Comparison of ENCODE assay signal across 17 cellular contexts in genomic region chr1:3011127-3011526, GRCh38. TPM values are rescaled to one million over a fixed set of nuclear protein-coding genes. Genes with fewer than 3 reads are reported as not detected.
DNase-seq lines count a peak whose midpoint lies in the region; ATAC-seq and TF ChIP-seq lines count a peak whose summit lies in the region.
"Had no signal": no experiment of that assay in that cellular context is flagged by ENCODE, and none has a peak within 500 bp of the region (broad histone marks: within the 10 kb centered on the region; RNA-seq: fewer than 3 reads in every experiment).

No MANE protein-coding gene starts in this region.

- H2BK12ac ChIP-seq in neuronal stem cell (ENCODE audit: low read length): no peak overlapping the region

- no peak overlapping the region for H3K27ac Mint-ChIP-seq in natural killer cell treated with Interleukin-12 subunit alpha and Interleukin-12 subunit beta and Interleukin-15 and Interleukin-18, amount 100 ng/mL, for 72 hours
- no peak overlapping the region for H3K27ac Mint-ChIP-seq in natural killer cell
- H3K27ac Mint-ChIP-seq: GM23338 had no signal

- H3K23ac ChIP-seq in neuronal stem cell (ENCODE audit: low read depth, low read length, poor library complexity): no peak overlapping the region

- peak overlapping the region; percentile 25 for H3K9ac ChIP-seq in neuronal stem cell (ENCODE audit: low read depth, low read length, poor library complexity)
- H3K9ac ChIP-seq: BLaER1 had no signal

- intact Hi-C loops in natural killer cell (cut with micrococcal nuclease) (no loop called here), tibial artery (cut with DNase I; ENCODE audit: low total_unique reads) (loop anchor here (5.0 kb wide), 2 partner anchors 401 to 416 kb away; no protein-coding TSS in a partner anchor)

- H3K4ac ChIP-seq in neuronal stem cell (ENCODE audit: low read length): no peak overlapping the region

- H4K8ac ChIP-seq in neuronal stem cell (ENCODE audit: low read depth, low read length): no peak overlapping the region

- DNase-seq in activated effector memory CD4-positive, alpha-beta T cell treated with anti-CD3 and anti-CD28 coated beads, Interleukin-2, amount 50 U/mL, for 16 hours: peak; percentile 38
- no peak for DNase-seq in activated effector memory CD4-positive, alpha-beta T cell treated with Interleukin-2 at 50 U/mL for 16 hours
- peak; percentile 28 for DNase-seq in natural killer cell treated with Interleukin-12 subunit alpha and Interleukin-12 subunit beta and Interleukin-15 and Interleukin-18, amount 100 ng/mL, for 72 hours (ENCODE audit: low spot score)
- DNase-seq in natural killer cell (no peak), neuronal stem cell (ENCODE audit: low spot score) (no peak), tibial artery (peak; percentile 18 to 56), erythroblast (lab: John Stamatoyannopoulos, UW) (no peak)
- DNase-seq: 8988T; AML-193; CD4-positive, CD25-positive, alpha-beta regulatory T cell; DMS79; H7 had no signal

- peaks cover 3% of the 10 kb centered on the region for H3K9me3 Mint-ChIP-seq in natural killer cell treated with Interleukin-12 subunit alpha and Interleukin-12 subunit beta and Interleukin-15 and Interleukin-18, amount 100 ng/mL, for 72 hours
- no peaks in the 10 kb centered on the region for H3K9me3 Mint-ChIP-seq in natural killer cell

- no CpG with 5 or more reads among the region's 10 CpGs for WGBS in neuronal stem cell (ENCODE audit: extremely low coverage in 2 of 2, insufficient read length in 2 of 2, insufficient replicate concordance in 1 of 2), 2 donors

- H4K91ac ChIP-seq in neuronal stem cell (ENCODE audit: low read depth, low read length, poor library complexity): no peak overlapping the region

- H3K27me3 Mint-ChIP-seq in natural killer cell treated with Interleukin-12 subunit alpha and Interleukin-12 subunit beta and Interleukin-15 and Interleukin-18, amount 100 ng/mL, for 72 hours: peaks cover 8 to 9% of the 10 kb centered on the region in 2 donors
- H3K27me3 Mint-ChIP-seq in natural killer cell (ENCODE audit: low read depth in 2 of 2): peaks cover 0 to 8% of the 10 kb centered on the region in 2 donors

- H2BK15ac ChIP-seq in neuronal stem cell (ENCODE audit: low read length): no peak overlapping the region

- H3K14ac ChIP-seq in neuronal stem cell (ENCODE audit: low read length): no peak overlapping the region

- H3K79me1 ChIP-seq in neuronal stem cell (ENCODE audit: low read depth, low read length): no peaks in the 10 kb centered on the region

- peak overlapping the region; percentile 90 for H2AK5ac ChIP-seq in neuronal stem cell (ENCODE audit: low read depth, low read length)

- H3K18ac ChIP-seq in neuronal stem cell (ENCODE audit: low read length): no peak overlapping the region

- no peak overlapping the region for H2BK120ac ChIP-seq in neuronal stem cell (ENCODE audit: low read depth, low read length)

- H3K4me1 ChIP-seq in neuronal stem cell (ENCODE audit: control insufficient read depth in 2 of 2, insufficient read depth in 1 of 2, low read depth in 1 of 2, low read length in 2 of 2) (peaks cover 0 to 3% of the 10 kb centered on the region in 2 donors), tibial artery (peaks cover 0 to 18% (median 13%) of the 10 kb centered on the region in 4 donors)

- H3K36me3 Mint-ChIP-seq in natural killer cell treated with Interleukin-12 subunit alpha and Interleukin-12 subunit beta and Interleukin-15 and Interleukin-18, amount 100 ng/mL, for 72 hours: peaks cover 4% of the 10 kb centered on the region
- no peaks in the 10 kb centered on the region for H3K36me3 Mint-ChIP-seq in natural killer cell

- no peak overlapping the region for H2AFZ ChIP-seq in neuronal stem cell (ENCODE audit: low read length)

- H3K4me3 ChIP-seq in neuronal stem cell (ENCODE audit: low read length in 2 of 2) (no peak overlapping the region), tibial artery (no peak overlapping the region)
- H3K4me3 ChIP-seq: BLaER1, GM12878, GM23338 had no signal

- no peak for TF ChIP-seq POLR2A in erythroblast (IDR thresholded peaks at IDR 0.05; ENCODE audit: low read length)

- H3K4me2 ChIP-seq in neuronal stem cell (ENCODE audit: insufficient read depth, low read length, poor library complexity, severe bottlenecking): no peak overlapping the region
- H3K4me2 ChIP-seq: GM23338 had no signal

- no peak overlapping the region for H2BK5ac ChIP-seq in neuronal stem cell (ENCODE audit: low read length)

- TF ChIP-seq CTCF in natural killer cell (IDR thresholded peaks at IDR 0.05) (no peak), tibial artery (IDR thresholded peaks at IDR 0.05) (no peak)

- H3K9me3 ChIP-seq in neuronal stem cell (replicated peaks in 1 of 2; ENCODE audit: control insufficient read depth in 2 of 2, insufficient read depth in 1 of 2, low read depth in 1 of 2, low read length in 2 of 2): peaks cover 8 to 16% of the 10 kb centered on the region in 2 donors
- peaks cover 0 to 12% (median 7%) of the 10 kb centered on the region in 3 donors for H3K9me3 ChIP-seq in tibial artery

- H3K4me1 Mint-ChIP-seq in natural killer cell treated with Interleukin-12 subunit alpha and Interleukin-12 subunit beta and Interleukin-15 and Interleukin-18, amount 100 ng/mL, for 72 hours (ENCODE audit: low read depth in 2 of 2): peaks cover 0 to 4% of the 10 kb centered on the region in 2 donors
- H3K4me1 Mint-ChIP-seq in natural killer cell: peaks cover 0 to 6% of the 10 kb centered on the region in 2 donors
- H3K4me1 Mint-ChIP-seq: CD4-positive, CD25-positive, alpha-beta regulatory T cell had no signal

- H3K36me3 ChIP-seq in neuronal stem cell (replicated peaks in 1 of 2; ENCODE audit: control insufficient read depth in 2 of 2, insufficient read depth in 2 of 2, low read length in 2 of 2): no peaks in the 10 kb centered on the region
- no peaks in the 10 kb centered on the region for H3K36me3 ChIP-seq in tibial artery
- H3K36me3 ChIP-seq: BLaER1 had no signal

- no peak for ATAC-seq in natural killer cell treated with Interleukin-12 subunit alpha and Interleukin-12 subunit beta and Interleukin-15 and Interleukin-18, amount 100 ng/mL, for 72 hours
- ATAC-seq in natural killer cell: no peak
- ATAC-seq in HG02973 (IDR thresholded peaks at IDR 0.05; ENCODE audit: unreplicated experiment): no peak
- ATAC-seq: GM12878, GM23338 had no signal

- H3K27ac ChIP-seq in neuronal stem cell (replicated peaks; ENCODE audit: low read length): no peak overlapping the region
- no peak overlapping the region for H3K27ac ChIP-seq in tibial artery
- H3K27ac ChIP-seq: BLaER1 had no signal

- H3K27me3 ChIP-seq in neuronal stem cell (ENCODE audit: control insufficient read depth in 3 of 3, insufficient read depth in 3 of 3, low read depth in 1 of 3, low read length in 3 of 3): peaks cover 0 to 30% (median 12%) of the 10 kb centered on the region in 3 experiments
- peaks cover 0 to 5% of the 10 kb centered on the region in 2 donors for H3K27me3 ChIP-seq in tibial artery

- H3K4me3 Mint-ChIP-seq in natural killer cell treated with Interleukin-12 subunit alpha and Interleukin-12 subunit beta and Interleukin-15 and Interleukin-18, amount 100 ng/mL, for 72 hours: no peak overlapping the region
- H3K4me3 Mint-ChIP-seq in natural killer cell: no peak overlapping the region
- H3K4me3 Mint-ChIP-seq: CD4-positive, CD25-positive, alpha-beta regulatory T cell; GM23338 had no signal

RNA-seq across cellular contexts. Expression of gene ACTRT2, which starts 10.1 kb away (rescaled TPM):
- total RNA-seq in natural killer cell treated with Interleukin-12 subunit alpha and Interleukin-12 subunit beta and Interleukin-15 and Interleukin-18, amount 100 ng/mL, for 72 hours: not detected
- not detected for total RNA-seq in natural killer cell
- 0.29 TPM for polyA plus RNA-seq in neuronal stem cell (2013, experiment 1 of 2)
- 0.29 TPM for polyA plus RNA-seq in neuronal stem cell (2013, experiment 2 of 2)
- total RNA-seq: CD4-positive, CD25-positive, alpha-beta regulatory T cell; G401; GM12878; GM23338 had no signal
- polyA plus RNA-seq: CD4-positive, CD25-positive, alpha-beta regulatory T cell; GM12878; GM23338 had no signal

RNA-seq across cellular contexts. Expression of gene PRDM16, which starts 57.9 kb away (rescaled TPM):
- not detected for total RNA-seq in natural killer cell treated with Interleukin-12 subunit alpha and Interleukin-12 subunit beta and Interleukin-15 and Interleukin-18, amount 100 ng/mL, for 72 hours
- total RNA-seq in natural killer cell: under 1 TPM in 2 of 3 donors, not detected in 1; 0.25 to 0.64 TPM
- 7.9 TPM for polyA plus RNA-seq in neuronal stem cell (2013, experiment 1 of 2)
- 7.6 TPM for polyA plus RNA-seq in neuronal stem cell (2013, experiment 2 of 2)
- polyA plus RNA-seq: CD4-positive, CD25-positive, alpha-beta regulatory T cell; GM12878 had no signal

Comparison
In these comparisons a context has a peak if more than half of its experiments do, and no peak if none do; other contexts are left out.
1. DNase-seq: peak in activated effector memory CD4-positive, alpha-beta T cell treated with anti-CD3 and anti-CD28 coated beads, Interleukin-2, amount 50 U/mL, for 16 hours (single experiment), natural killer cell treated with Interleukin-12 subunit alpha and Interleukin-12 subunit beta and Interleukin-15 and Interleukin-18, amount 100 ng/mL, for 72 hours (single experiment) and tibial artery (2 of 2); none in activated effector memory CD4-positive, alpha-beta T cell treated with Interleukin-2 at 50 U/mL for 16 hours (single experiment), natural killer cell (single experiment), neuronal stem cell (single experiment) and erythroblast (0 of 2).